ENCODE assay signal across 1 cellular context in the genomic region with DNA sequence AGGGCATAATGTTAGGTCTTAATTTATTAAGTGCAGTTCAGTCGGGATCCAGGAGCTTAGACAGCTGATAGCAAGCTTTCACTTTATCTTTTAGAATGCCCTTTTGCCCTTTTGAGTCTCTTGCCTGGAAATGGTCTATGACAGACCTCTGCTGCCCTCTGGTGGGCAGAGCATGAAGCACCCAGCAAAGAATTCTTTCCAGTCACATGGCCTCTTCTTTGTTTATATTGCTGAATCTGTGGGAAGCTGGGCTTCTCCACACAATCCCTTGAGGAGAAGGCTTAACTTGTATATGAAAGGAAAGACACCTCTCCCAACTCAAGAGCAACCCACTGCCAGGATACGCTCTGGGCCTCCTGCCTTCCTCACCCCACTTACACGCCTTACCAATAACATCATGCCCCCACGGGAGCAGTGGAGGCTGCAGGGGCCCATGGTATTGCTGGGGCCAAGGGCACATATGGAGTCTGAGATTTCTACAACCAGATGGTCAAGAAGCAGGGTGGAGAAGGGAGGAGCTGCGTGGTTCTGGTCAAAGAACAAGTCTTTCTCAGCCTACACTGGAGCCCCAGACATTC.
TF ChIP-seq lines count a peak whose summit lies in the region.

No MANE protein-coding gene starts in this region.

TF ChIP-seq in HepG2, 621 proteins besides CTCF, POLR2A, EP300 and RAD21 (continued from another document and continues in another):
- TF ChIP-seq, protein P1, sequence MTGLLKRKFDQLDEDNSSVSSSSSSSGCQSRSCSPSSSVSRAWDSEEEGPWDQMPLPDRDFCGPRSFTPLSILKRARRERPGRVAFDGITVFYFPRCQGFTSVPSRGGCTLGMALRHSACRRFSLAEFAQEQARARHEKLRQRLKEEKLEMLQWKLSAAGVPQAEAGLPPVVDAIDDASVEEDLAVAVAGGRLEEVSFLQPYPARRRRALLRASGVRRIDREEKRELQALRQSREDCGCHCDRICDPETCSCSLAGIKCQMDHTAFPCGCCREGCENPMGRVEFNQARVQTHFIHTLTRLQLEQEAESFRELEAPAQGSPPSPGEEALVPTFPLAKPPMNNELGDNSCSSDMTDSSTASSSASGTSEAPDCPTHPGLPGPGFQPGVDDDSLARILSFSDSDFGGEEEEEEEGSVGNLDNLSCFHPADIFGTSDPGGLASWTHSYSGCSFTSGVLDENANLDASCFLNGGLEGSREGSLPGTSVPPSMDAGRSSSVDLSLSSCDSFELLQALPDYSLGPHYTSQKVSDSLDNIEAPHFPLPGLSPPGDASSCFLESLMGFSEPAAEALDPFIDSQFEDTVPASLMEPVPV (CRISPR knock-in tag; IDR thresholded peaks at IDR 0.05): no peak
- TF ChIP-seq TBP (CRISPR knock-in tag; IDR thresholded peaks at IDR 0.05): no peak
- TF ChIP-seq ZNF136 (CRISPR knock-in tag; IDR thresholded peaks at IDR 0.05; ENCODE audit: low read depth): peak; percentile 67; the same call in 1 of the 2 replicates
- TF ChIP-seq GMEB1 (CRISPR knock-in tag; IDR thresholded peaks at IDR 0.05; ENCODE audit: borderline replicate concordance): no peak
- peak; percentile 98 for TF ChIP-seq XRCC5 (optimal IDR thresholded peaks at IDR 0.05; ENCODE audit: low read length)
- peak; percentile 90; the same call in 1 of the 2 replicates for TF ChIP-seq ZNF580 (CRISPR knock-in tag; IDR thresholded peaks at IDR 0.05; ENCODE audit: borderline replicate concordance, low read depth)
- no peak for TF ChIP-seq ZNF790 (CRISPR knock-in tag; IDR thresholded peaks at IDR 0.05; ENCODE audit: borderline replicate concordance)
- peak; percentile 73 for TF ChIP-seq GATAD2A (CRISPR knock-in tag; IDR thresholded peaks at IDR 0.05)
- no peak for TF ChIP-seq ZNF432 (CRISPR knock-in tag; IDR thresholded peaks at IDR 0.05; ENCODE audit: borderline replicate concordance)
- TF ChIP-seq IRF2 (CRISPR knock-in tag; IDR thresholded peaks at IDR 0.05): peak; percentile 79; the same call in 1 of the 2 replicates
- 0 out of 2 replicates have a peak, but pooled peaks have one; percentile 49 for TF ChIP-seq RAD51 (IDR thresholded peaks at IDR 0.05; ENCODE audit: borderline replicate concordance)
- TF ChIP-seq NR3C1 (CRISPR knock-in tag; IDR thresholded peaks at IDR 0.05): no peak
- TF ChIP-seq SKI (IDR thresholded peaks at IDR 0.05; ENCODE audit: partially characterized antibody): peak; percentile 67
- TF ChIP-seq MYC (CRISPR knock-in tag; IDR thresholded peaks at IDR 0.05; ENCODE audit: borderline replicate concordance): peak; percentile 36; the same call in 1 of the 2 replicates
- TF ChIP-seq CSRNP2 (CRISPR knock-in tag; conservative IDR thresholded peaks at IDR 0.05; ENCODE audit: low read depth): no peak
- TF ChIP-seq, protein P2, sequence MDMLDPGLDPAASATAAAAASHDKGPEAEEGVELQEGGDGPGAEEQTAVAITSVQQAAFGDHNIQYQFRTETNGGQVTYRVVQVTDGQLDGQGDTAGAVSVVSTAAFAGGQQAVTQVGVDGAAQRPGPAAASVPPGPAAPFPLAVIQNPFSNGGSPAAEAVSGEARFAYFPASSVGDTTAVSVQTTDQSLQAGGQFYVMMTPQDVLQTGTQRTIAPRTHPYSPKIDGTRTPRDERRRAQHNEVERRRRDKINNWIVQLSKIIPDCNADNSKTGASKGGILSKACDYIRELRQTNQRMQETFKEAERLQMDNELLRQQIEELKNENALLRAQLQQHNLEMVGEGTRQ (IDR thresholded peaks at IDR 0.05; ENCODE audit: low read depth, low read length): peak; percentile 89
- TF ChIP-seq, protein P2 (CRISPR knock-in tag; IDR thresholded peaks at IDR 0.05; ENCODE audit: borderline replicate concordance): peak; percentile 94; the same call in 1 of the 2 replicates
- 0 out of 2 replicates have a peak, but pooled peaks have one; percentile 71 for TF ChIP-seq WIZ (CRISPR knock-in tag; IDR thresholded peaks at IDR 0.05)
- TF ChIP-seq, protein P3, sequence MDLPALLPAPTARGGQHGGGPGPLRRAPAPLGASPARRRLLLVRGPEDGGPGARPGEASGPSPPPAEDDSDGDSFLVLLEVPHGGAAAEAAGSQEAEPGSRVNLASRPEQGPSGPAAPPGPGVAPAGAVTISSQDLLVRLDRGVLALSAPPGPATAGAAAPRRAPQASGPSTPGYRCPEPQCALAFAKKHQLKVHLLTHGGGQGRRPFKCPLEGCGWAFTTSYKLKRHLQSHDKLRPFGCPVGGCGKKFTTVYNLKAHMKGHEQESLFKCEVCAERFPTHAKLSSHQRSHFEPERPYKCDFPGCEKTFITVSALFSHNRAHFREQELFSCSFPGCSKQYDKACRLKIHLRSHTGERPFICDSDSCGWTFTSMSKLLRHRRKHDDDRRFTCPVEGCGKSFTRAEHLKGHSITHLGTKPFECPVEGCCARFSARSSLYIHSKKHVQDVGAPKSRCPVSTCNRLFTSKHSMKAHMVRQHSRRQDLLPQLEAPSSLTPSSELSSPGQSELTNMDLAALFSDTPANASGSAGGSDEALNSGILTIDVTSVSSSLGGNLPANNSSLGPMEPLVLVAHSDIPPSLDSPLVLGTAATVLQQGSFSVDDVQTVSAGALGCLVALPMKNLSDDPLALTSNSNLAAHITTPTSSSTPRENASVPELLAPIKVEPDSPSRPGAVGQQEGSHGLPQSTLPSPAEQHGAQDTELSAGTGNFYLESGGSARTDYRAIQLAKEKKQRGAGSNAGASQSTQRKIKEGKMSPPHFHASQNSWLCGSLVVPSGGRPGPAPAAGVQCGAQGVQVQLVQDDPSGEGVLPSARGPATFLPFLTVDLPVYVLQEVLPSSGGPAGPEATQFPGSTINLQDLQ (CRISPR knock-in tag; IDR thresholded peaks at IDR 0.05): no peak
- TF ChIP-seq, protein P4, sequence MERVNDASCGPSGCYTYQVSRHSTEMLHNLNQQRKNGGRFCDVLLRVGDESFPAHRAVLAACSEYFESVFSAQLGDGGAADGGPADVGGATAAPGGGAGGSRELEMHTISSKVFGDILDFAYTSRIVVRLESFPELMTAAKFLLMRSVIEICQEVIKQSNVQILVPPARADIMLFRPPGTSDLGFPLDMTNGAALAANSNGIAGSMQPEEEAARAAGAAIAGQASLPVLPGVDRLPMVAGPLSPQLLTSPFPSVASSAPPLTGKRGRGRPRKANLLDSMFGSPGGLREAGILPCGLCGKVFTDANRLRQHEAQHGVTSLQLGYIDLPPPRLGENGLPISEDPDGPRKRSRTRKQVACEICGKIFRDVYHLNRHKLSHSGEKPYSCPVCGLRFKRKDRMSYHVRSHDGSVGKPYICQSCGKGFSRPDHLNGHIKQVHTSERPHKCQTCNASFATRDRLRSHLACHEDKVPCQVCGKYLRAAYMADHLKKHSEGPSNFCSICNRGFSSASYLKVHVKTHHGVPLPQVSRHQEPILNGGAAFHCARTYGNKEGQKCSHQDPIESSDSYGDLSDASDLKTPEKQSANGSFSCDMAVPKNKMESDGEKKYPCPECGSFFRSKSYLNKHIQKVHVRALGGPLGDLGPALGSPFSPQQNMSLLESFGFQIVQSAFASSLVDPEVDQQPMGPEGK (CRISPR knock-in tag; IDR thresholded peaks at IDR 0.05): 0 out of 2 replicates have a peak, but pooled peaks have one; percentile 22
- TF ChIP-seq, protein P5, sequence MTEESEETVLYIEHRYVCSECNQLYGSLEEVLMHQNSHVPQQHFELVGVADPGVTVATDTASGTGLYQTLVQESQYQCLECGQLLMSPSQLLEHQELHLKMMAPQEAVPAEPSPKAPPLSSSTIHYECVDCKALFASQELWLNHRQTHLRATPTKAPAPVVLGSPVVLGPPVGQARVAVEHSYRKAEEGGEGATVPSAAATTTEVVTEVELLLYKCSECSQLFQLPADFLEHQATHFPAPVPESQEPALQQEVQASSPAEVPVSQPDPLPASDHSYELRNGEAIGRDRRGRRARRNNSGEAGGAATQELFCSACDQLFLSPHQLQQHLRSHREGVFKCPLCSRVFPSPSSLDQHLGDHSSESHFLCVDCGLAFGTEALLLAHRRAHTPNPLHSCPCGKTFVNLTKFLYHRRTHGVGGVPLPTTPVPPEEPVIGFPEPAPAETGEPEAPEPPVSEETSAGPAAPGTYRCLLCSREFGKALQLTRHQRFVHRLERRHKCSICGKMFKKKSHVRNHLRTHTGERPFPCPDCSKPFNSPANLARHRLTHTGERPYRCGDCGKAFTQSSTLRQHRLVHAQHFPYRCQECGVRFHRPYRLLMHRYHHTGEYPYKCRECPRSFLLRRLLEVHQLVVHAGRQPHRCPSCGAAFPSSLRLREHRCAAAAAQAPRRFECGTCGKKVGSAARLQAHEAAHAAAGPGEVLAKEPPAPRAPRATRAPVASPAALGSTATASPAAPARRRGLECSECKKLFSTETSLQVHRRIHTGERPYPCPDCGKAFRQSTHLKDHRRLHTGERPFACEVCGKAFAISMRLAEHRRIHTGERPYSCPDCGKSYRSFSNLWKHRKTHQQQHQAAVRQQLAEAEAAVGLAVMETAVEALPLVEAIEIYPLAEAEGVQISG (CRISPR knock-in tag; IDR thresholded peaks at IDR 0.05): peak; percentile 37
- no peak for TF ChIP-seq ATF1 (CRISPR knock-in tag; IDR thresholded peaks at IDR 0.05)
- TF ChIP-seq ZNF274 (CRISPR knock-in tag; IDR thresholded peaks at IDR 0.05): no peak
- TF ChIP-seq MLXIP (CRISPR knock-in tag; IDR thresholded peaks at IDR 0.05; ENCODE audit: borderline replicate concordance): no peak
- TF ChIP-seq ZNF121 (CRISPR knock-in tag; IDR thresholded peaks at IDR 0.05): no peak
- TF ChIP-seq MEIS1 (CRISPR knock-in tag; IDR thresholded peaks at IDR 0.05; ENCODE audit: borderline replicate concordance): no peak
- no peak for TF ChIP-seq ZC3H4 (CRISPR knock-in tag; IDR thresholded peaks at IDR 0.05; ENCODE audit: borderline replicate concordance)
- TF ChIP-seq, protein P6, sequence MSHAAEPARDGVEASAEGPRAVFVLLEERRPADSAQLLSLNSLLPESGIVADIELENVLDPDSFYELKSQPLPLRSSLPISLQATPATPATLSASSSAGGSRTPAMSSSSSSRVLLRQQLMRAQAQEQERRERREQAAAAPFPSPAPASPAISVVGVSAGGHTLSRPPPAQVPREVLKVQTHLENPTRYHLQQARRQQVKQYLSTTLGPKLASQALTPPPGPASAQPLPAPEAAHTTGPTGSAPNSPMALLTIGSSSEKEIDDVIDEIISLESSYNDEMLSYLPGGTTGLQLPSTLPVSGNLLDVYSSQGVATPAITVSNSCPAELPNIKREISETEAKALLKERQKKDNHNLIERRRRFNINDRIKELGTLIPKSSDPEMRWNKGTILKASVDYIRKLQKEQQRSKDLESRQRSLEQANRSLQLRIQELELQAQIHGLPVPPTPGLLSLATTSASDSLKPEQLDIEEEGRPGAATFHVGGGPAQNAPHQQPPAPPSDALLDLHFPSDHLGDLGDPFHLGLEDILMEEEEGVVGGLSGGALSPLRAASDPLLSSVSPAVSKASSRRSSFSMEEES (CRISPR knock-in tag; IDR thresholded peaks at IDR 0.05): peak; percentile 92
- TF ChIP-seq ZNF878 (CRISPR knock-in tag; IDR thresholded peaks at IDR 0.05): no peak
- peak; percentile 68 for TF ChIP-seq DBP (CRISPR knock-in tag; IDR thresholded peaks at IDR 0.05; ENCODE audit: not compliant biosample characterization)
- peak; percentile 66; the same call in 1 of the 2 replicates for TF ChIP-seq ZNF331 (CRISPR knock-in tag; IDR thresholded peaks at IDR 0.05)
